29 cellular contexts compared by ENCODE assay signal in the genomic region with DNA sequence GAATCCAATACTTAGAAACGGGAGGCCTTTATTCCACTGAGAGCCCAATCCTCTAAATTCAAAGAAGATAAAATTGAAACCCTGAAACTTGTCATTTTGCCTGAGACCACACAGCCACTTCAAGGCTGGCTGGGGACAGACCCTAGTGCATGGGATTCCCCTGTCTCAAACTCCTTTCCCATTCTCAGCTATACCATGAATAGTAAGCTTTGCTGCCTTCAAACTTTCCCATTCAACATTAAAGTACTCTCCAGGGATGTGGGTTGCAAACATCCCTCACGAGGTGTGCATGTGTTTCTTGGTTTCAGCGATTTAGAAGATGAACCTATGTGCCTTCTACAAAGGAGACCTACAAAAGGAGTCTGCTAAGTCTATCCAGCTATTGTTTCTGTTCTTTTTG.
DNase-seq lines count a peak whose midpoint lies in the region; ATAC-seq and TF ChIP-seq lines count a peak whose summit lies in the region.
"Had no signal": no experiment of that assay in that cellular context is flagged by ENCODE, and none has a peak within 500 bp of the region (broad histone marks: within the 10 kb centered on the region; RNA-seq: fewer than 3 reads in every experiment).

No MANE protein-coding gene starts in this region.

- no peaks in the 10 kb centered on the region for H3K36me3 Mint-ChIP-seq in neural progenitor cell

- H3K4me3 ChIP-seq in thyroid gland (replicated peaks in 1 of 3) (no peak overlapping the region), neural progenitor cell (no peak overlapping the region)
- H3K4me3 ChIP-seq: BLaER1, HAP-1, lung, prostate gland, uterus had no signal

- H3F3A ChIP-seq in neural progenitor cell (ENCODE audit: low read depth): no peaks in the 10 kb centered on the region

- 74 to 83% methylated on average over 3 of the region's 3 CpGs for WGBS in thyroid gland, 2 donors

- H3K36me3 ChIP-seq in thyroid gland (no peaks in the 10 kb centered on the region), neural progenitor cell (no peaks in the 10 kb centered on the region)
- H3K36me3 ChIP-seq: BLaER1, HAP-1, prostate gland, uterus had no signal

- H4K20me1 ChIP-seq in neural progenitor cell (ENCODE audit: low read depth): no peaks in the 10 kb centered on the region
- H4K20me1 ChIP-seq: BLaER1 had no signal

- H3K4me3 Mint-ChIP-seq in neural progenitor cell: no peak overlapping the region
- H3K4me3 Mint-ChIP-seq: activated CD8-positive, alpha-beta T cell treated with anti-CD3 and anti-CD28 coated beads for 36 hours; dendritic cell treated with granulocyte-macrophage colony-stimulating factor and Interleukin-4, amounts not matched to agents 40 ng/mL and 50 ng/mL, for 4 days had no signal

- no peaks in the 10 kb centered on the region for H3K4me1 ChIP-seq in thyroid gland
- no peaks in the 10 kb centered on the region for H3K4me1 ChIP-seq in neural progenitor cell
- H3K4me1 ChIP-seq: BLaER1, Caco-2, HAP-1, prostate gland, uterus had no signal

- intact Hi-C loops in thyroid gland (cut with DNase I): no loop called here

- DNase-seq in thyroid gland: no peak
- no peak for DNase-seq in DMS153 treated with DMSO at 0.1 percent for 48 hours (lab: John Stamatoyannopoulos, UW; ENCODE audit: unreplicated experiment)
- no peak for DNase-seq in neural progenitor cell (ENCODE audit: low spot score)
- DNase-seq in substantia nigra (lab: John Stamatoyannopoulos, UW): no peak
- DNase-seq: activated CD8-positive, alpha-beta T cell treated with anti-CD3 and anti-CD28 coated beads for 36 hours; activated naive CD4-positive, alpha-beta T cell treated with Interleukin-2 at 50 U/mL for 16 hours; activated T-cell treated with anti-CD3 and anti-CD28 coated beads for 4 hours; amygdala; Caco-2; DND-41; kidney glomerular epithelial cell; NCI-H1105; NCI-H2029; NCI-H446; OCI-M1; SW 1271; uterus had no signal

- ATAC-seq in GM18861 (IDR thresholded peaks at IDR 0.05; ENCODE audit: unreplicated experiment) (peak; percentile 42), GM21576 (IDR thresholded peaks at IDR 0.05; ENCODE audit: unreplicated experiment) (peak; percentile 58), HG02798 (IDR thresholded peaks at IDR 0.05; ENCODE audit: poor library complexity, unreplicated experiment) (peak; percentile 59), HG03442 (IDR thresholded peaks at IDR 0.05; ENCODE audit: unreplicated experiment) (peak; percentile 73)
- ATAC-seq: activated CD4-positive, CD25-positive, alpha-beta regulatory T cell treated with anti-CD3 and anti-CD28 coated beads, Interleukin-2, amount 50 U/mL, for 24 hours; activated CD8-positive, alpha-beta T cell treated with anti-CD3 and anti-CD28 coated beads for 36 hours; Right ventricle myocardium inferior had no signal

- H3K9me3 ChIP-seq in thyroid gland: no peaks in the 10 kb centered on the region
- no peaks in the 10 kb centered on the region for H3K9me3 ChIP-seq in neural progenitor cell (ENCODE audit: low read depth)
- H3K9me3 ChIP-seq: BLaER1, Caco-2, HAP-1, prostate gland, uterus had no signal

- no peaks in the 10 kb centered on the region for H3K27me3 Mint-ChIP-seq in neural progenitor cell (ENCODE audit: insufficient read depth, low read depth)
- H3K27me3 Mint-ChIP-seq: activated CD8-positive, alpha-beta T cell treated with anti-CD3 and anti-CD28 coated beads for 36 hours had no signal

- TF ChIP-seq CTCF in thyroid gland (IDR thresholded peaks at IDR 0.05) (no peak), neural progenitor cell (IDR thresholded peaks at IDR 0.05) (no peak)

- no peak overlapping the region for H2AFZ ChIP-seq in neural progenitor cell (replicated peaks)

- no peaks in the 10 kb centered on the region for H3K79me2 ChIP-seq in neural progenitor cell (ENCODE audit: low read depth)

- no peak for TF ChIP-seq POLR2A in thyroid gland (IDR thresholded peaks at IDR 0.05)

- H3K27me3 ChIP-seq in thyroid gland (no peaks in the 10 kb centered on the region), neural progenitor cell (no peaks in the 10 kb centered on the region)
- H3K27me3 ChIP-seq: BLaER1, uterus had no signal

- H3K27ac Mint-ChIP-seq in neural progenitor cell: no peak overlapping the region
- H3K27ac Mint-ChIP-seq: activated CD8-positive, alpha-beta T cell treated with anti-CD3 and anti-CD28 coated beads for 36 hours; dendritic cell treated with granulocyte-macrophage colony-stimulating factor and Interleukin-4, amounts not matched to agents 40 ng/mL and 50 ng/mL, for 4 days had no signal

- H3K4me2 ChIP-seq in neural progenitor cell: no peak overlapping the region
- H3K4me2 ChIP-seq: BLaER1 had no signal

- H3K9me3 Mint-ChIP-seq in neural progenitor cell: no peaks in the 10 kb centered on the region
- H3K9me3 Mint-ChIP-seq: dendritic cell treated with granulocyte-macrophage colony-stimulating factor and Interleukin-4, amounts not matched to agents 40 ng/mL and 50 ng/mL, for 4 days had no signal

- H3K27ac ChIP-seq in thyroid gland: no peak overlapping the region
- H3K27ac ChIP-seq in neural progenitor cell: no peak overlapping the region
- H3K27ac ChIP-seq in substantia nigra (ENCODE audit: low read depth, low read length, poor library complexity, severe bottlenecking): no peak overlapping the region
- H3K27ac ChIP-seq: BLaER1, HL-60, prostate gland, uterus had no signal

- H3K9ac ChIP-seq in neural progenitor cell: no peak overlapping the region
- H3K9ac ChIP-seq: BLaER1 had no signal

- no peaks in the 10 kb centered on the region for H3K4me1 Mint-ChIP-seq in neural progenitor cell
